9 cellular contexts compared by ENCODE assay signal in genomic region chr14:102500190-102500661, GRCh38. TPM values are rescaled to one million over a fixed set of nuclear protein-coding genes. Genes with fewer than 3 reads are reported as not detected.
DNase-seq lines count a peak whose midpoint lies in the region; TF ChIP-seq lines count a peak whose summit lies in the region.
"Had no signal": no experiment of that assay in that cellular context is flagged by ENCODE, and none has a peak within 500 bp of the region (broad histone marks: within the 10 kb centered on the region; RNA-seq: fewer than 3 reads in every experiment).

No MANE protein-coding gene starts in this region.

- no peaks in the 10 kb centered on the region for H3K36me3 ChIP-seq in urinary bladder (ENCODE audit: insufficient read depth)

- no peak overlapping the region for H3K4me3 Mint-ChIP-seq in activated naive CD4-positive, alpha-beta T cell treated with anti-CD3 and anti-CD28 coated beads for 36 hours
- no peak overlapping the region for H3K4me3 Mint-ChIP-seq in chondrocyte (ENCODE audit: unreplicated experiment)

- H3K4me1 ChIP-seq in urinary bladder (ENCODE audit: insufficient read depth) = no peaks in the 10 kb centered on the region

- TF ChIP-seq CTCF in chondrocyte (IDR thresholded peaks at IDR 0.05) = no peak

- no peaks in the 10 kb centered on the region for H3K27me3 Mint-ChIP-seq in activated naive CD4-positive, alpha-beta T cell treated with anti-CD3 and anti-CD28 coated beads for 36 hours (ENCODE audit: low read depth)
- no peaks in the 10 kb centered on the region for H3K27me3 Mint-ChIP-seq in chondrocyte (ENCODE audit: low read depth)

- peak; percentile 20 for DNase-seq in activated naive CD4-positive, alpha-beta T cell treated with anti-CD3 and anti-CD28 coated beads for 36 hours
- no peak for DNase-seq in activated naive CD4-positive, alpha-beta T cell (lab: John Stamatoyannopoulos, UW)
- DNase-seq in chondrocyte (ENCODE audit: low spot score) = peak; percentile 82
- peak; percentile 37 to 87 for DNase-seq in lung microvascular endothelial cell (ENCODE audit: low read depth in 2 of 2)
- no peak for DNase-seq in DMS 273 (lab: John Stamatoyannopoulos, UW; ENCODE audit: unreplicated experiment)
- DNase-seq in SIG-M5 treated with dmso at 0.1 percent for 504 hours (lab: John Stamatoyannopoulos, UW; ENCODE audit: unreplicated experiment) = no peak
- no peak for DNase-seq in stimulated activated CD4-positive, alpha-beta T cell treated with anti-CD3 and anti-CD28 coated beads, Interleukin-4, amount 100 ng/mL, for 4 hours
- DNase-seq: AML-193 had no signal

- CTCF ChIA-PET in activated naive CD4-positive, alpha-beta T cell treated with anti-CD3 and anti-CD28 coated beads for 36 hours (lab: Charles Lee) = interaction anchor here (0.6 to 1.2 kb wide), 2 partner anchors 22 to 438 kb away, joined by 3 to 4 read pairs; no protein-coding TSS in a partner anchor

- peak overlapping the region; percentile 77 for H3K27ac ChIP-seq in urinary bladder (ENCODE audit: low read depth)

- H3K4me1 Mint-ChIP-seq in activated naive CD4-positive, alpha-beta T cell treated with anti-CD3 and anti-CD28 coated beads for 36 hours (ENCODE audit: low read depth) = peaks cover 6% of the 10 kb centered on the region
- peaks cover 7% of the 10 kb centered on the region for H3K4me1 Mint-ChIP-seq in chondrocyte (ENCODE audit: low read depth)

- intact Hi-C loops in activated naive CD4-positive, alpha-beta T cell treated with anti-CD3 and anti-CD28 coated beads for 36 hours (cut with micrococcal nuclease) = no loop called here

- peak overlapping the region; percentile 50 for H3K27ac Mint-ChIP-seq in activated naive CD4-positive, alpha-beta T cell treated with anti-CD3 and anti-CD28 coated beads for 36 hours
- H3K27ac Mint-ChIP-seq in chondrocyte (ENCODE audit: unreplicated experiment) = no peak overlapping the region

- H3K4me3 ChIP-seq in urinary bladder (ENCODE audit: low read depth, low read length) = no peak overlapping the region

- 53% methylated on average over 13 of the region's 13 CpGs for WGBS in urinary bladder

- peaks cover 1% of the 10 kb centered on the region for H3K36me3 Mint-ChIP-seq in activated naive CD4-positive, alpha-beta T cell treated with anti-CD3 and anti-CD28 coated beads for 36 hours (ENCODE audit: low read depth)
- H3K36me3 Mint-ChIP-seq in chondrocyte (ENCODE audit: low read depth) = peaks cover 9% of the 10 kb centered on the region

- H3K9me3 Mint-ChIP-seq in activated naive CD4-positive, alpha-beta T cell treated with anti-CD3 and anti-CD28 coated beads for 36 hours = no peaks in the 10 kb centered on the region
- H3K9me3 Mint-ChIP-seq in chondrocyte (ENCODE audit: low read depth) = no peaks in the 10 kb centered on the region

RNA-seq across cellular contexts. Expression of gene ANKRD9, which starts 9.3 kb away (rescaled TPM):
- total RNA-seq in activated naive CD4-positive, alpha-beta T cell treated with anti-CD3 and anti-CD28 coated beads for 36 hours = 10 to 100 TPM; 11.5 to 13.3 TPM
- total RNA-seq in chondrocyte = 17.3 to 19.5 TPM (median 18.0 TPM) in 3 replicates
- total RNA-seq in lung microvascular endothelial cell = 3.9 and 5.8 TPM in 2 replicates
- 4.3 TPM for total RNA-seq in urinary bladder
- polyA plus RNA-seq in urinary bladder = 13.5 TPM

Comparison
In these comparisons a context has a peak if more than half of its experiments do, and no peak if none do; other contexts are left out.
1. DNase-seq: peak in activated naive CD4-positive, alpha-beta T cell treated with anti-CD3 and anti-CD28 coated beads for 36 hours (single experiment), chondrocyte (single experiment) and lung microvascular endothelial cell (2 of 2); none in activated naive CD4-positive, alpha-beta T cell (0 of 4), DMS 273 (single experiment), SIG-M5 treated with dmso at 0.1 percent for 504 hours (single experiment) and stimulated activated CD4-positive, alpha-beta T cell treated with anti-CD3 and anti-CD28 coated beads, Interleukin-4, amount 100 ng/mL, for 4 hours (0 of 2).